8 cellular contexts compared by ENCODE assay signal in genomic region chr14:75709207-75709812, GRCh38. TPM values are rescaled to one million over a fixed set of nuclear protein-coding genes. Genes with fewer than 3 reads are reported as not detected.
DNase-seq lines count a peak whose midpoint lies in the region; ATAC-seq and TF ChIP-seq lines count a peak whose summit lies in the region.

No MANE protein-coding gene starts in this region.

- H3K36me3 Mint-ChIP-seq in activated T-helper 17 cell treated with anti-CD3 and anti-CD28 coated beads, Interleukin-2, amount 50 U/mL, for 72 hours (ENCODE audit: low read depth): peaks cover 36% of the 10 kb centered on the region

- TF ChIP-seq POLR2A in thyroid gland (IDR thresholded peaks at IDR 0.05): no peak

- H3K27ac ChIP-seq in thyroid gland: no peak overlapping the region

- H3K4me1 ChIP-seq in thyroid gland: peaks cover 12 to 17% of the 10 kb centered on the region in 2 donors

- intact Hi-C loops in thyroid gland (cut with DNase I): no loop called here

- H3K27ac Mint-ChIP-seq in activated T-helper 17 cell treated with anti-CD3 and anti-CD28 coated beads, Interleukin-2, amount 50 U/mL, for 72 hours: no peak overlapping the region

- 57 to 60% methylated on average over 10 of the region's 10 CpGs for WGBS in thyroid gland, 2 donors

- peaks cover 6% of the 10 kb centered on the region for H3K4me1 Mint-ChIP-seq in activated T-helper 17 cell treated with anti-CD3 and anti-CD28 coated beads, Interleukin-2, amount 50 U/mL, for 72 hours

- no peaks in the 10 kb centered on the region for H3K9me3 ChIP-seq in thyroid gland

- ATAC-seq in activated T-helper 17 cell treated with anti-CD3 and anti-CD28 coated beads, Interleukin-2, amount 50 U/mL, for 72 hours (replicated peaks): peak; percentile 70
- no peak for ATAC-seq in HG02623 (IDR thresholded peaks at IDR 0.05; ENCODE audit: unreplicated experiment)

- no peak overlapping the region for H3K4me3 Mint-ChIP-seq in activated T-helper 17 cell treated with anti-CD3 and anti-CD28 coated beads, Interleukin-2, amount 50 U/mL, for 72 hours

- H3K27me3 ChIP-seq in thyroid gland: no peaks in the 10 kb centered on the region

- no peaks in the 10 kb centered on the region for H3K9me3 Mint-ChIP-seq in activated T-helper 17 cell treated with anti-CD3 and anti-CD28 coated beads, Interleukin-2, amount 50 U/mL, for 72 hours

- no peaks in the 10 kb centered on the region for H3K27me3 Mint-ChIP-seq in activated T-helper 17 cell treated with anti-CD3 and anti-CD28 coated beads, Interleukin-2, amount 50 U/mL, for 72 hours

- H3K36me3 ChIP-seq in thyroid gland: peaks cover 0 to 3% of the 10 kb centered on the region in 2 donors

- TF ChIP-seq CTCF in thyroid gland (IDR thresholded peaks at IDR 0.05): peak; percentile 44 to 82 (median 76)

- peak; percentile 77 for DNase-seq in Daoy (ENCODE audit: low read depth)
- peak; percentile 77 for DNase-seq in LHCN-M2 (ENCODE audit: low read depth)
- DNase-seq in RPMI7951 (ENCODE audit: low read depth): peak; percentile 63
- DNase-seq in fibroblast of the conjunctiva (ENCODE audit: low read depth): peak; percentile 83
- peak in 47 of 56 donors; percentile 0 to 90 (median 49) for DNase-seq in nucleus accumbens (lab: John Stamatoyannopoulos, UW)
- DNase-seq in thyroid gland: peak; percentile 81 to 86

- no peak overlapping the region for H3K4me3 ChIP-seq in thyroid gland (replicated peaks in 1 of 3)

RNA-seq across cellular contexts. Expression of gene TTLL5, which starts 48.3 kb away (rescaled TPM):
- 35.5 and 43.8 TPM in 2 replicates for total RNA-seq in Daoy (2014; rRNA removed; shearing (Covaris generic))
- total RNA-seq in LHCN-M2 (2014; rRNA removed) (12.8 and 22.0 TPM in 2 replicates), thyroid gland (10 to 100 TPM; 31.8 to 65.1 (median 35.7) TPM)
- polyA plus RNA-seq in LHCN-M2 (2012): 14.3 TPM
- 16.2 and 20.2 TPM in 2 replicates for total RNA-seq in RPMI7951 (2014; rRNA removed; shearing (Covaris generic))
- total RNA-seq in activated T-helper 17 cell treated with anti-CD3 and anti-CD28 coated beads, Interleukin-2, amount 50 U/mL, for 72 hours: 10 to 100 TPM; 24.6 to 36.3 TPM

RNA-seq across cellular contexts. Expression of gene ERG28, which starts 48.6 kb away (rescaled TPM):
- total RNA-seq in Daoy (2014; rRNA removed; shearing (Covaris generic)): 12.2 and 13.5 TPM in 2 replicates
- total RNA-seq in LHCN-M2 (2014; rRNA removed) (9.1 and 9.8 TPM in 2 replicates), thyroid gland (10 to 100 TPM; 12.1 to 17.3 (median 15.0) TPM)
- 17.3 TPM for polyA plus RNA-seq in LHCN-M2 (2012)
- total RNA-seq in RPMI7951 (2014; rRNA removed; shearing (Covaris generic)): 12.8 and 13.9 TPM in 2 replicates
- total RNA-seq in activated T-helper 17 cell treated with anti-CD3 and anti-CD28 coated beads, Interleukin-2, amount 50 U/mL, for 72 hours: 10 to 100 TPM; 19.4 to 21.2 TPM
